ENCODE assay signal across 14 cellular contexts in genomic region chr5:62375627-62376026, GRCh38. TPM values are rescaled to one million over a fixed set of nuclear protein-coding genes. Genes with fewer than 3 reads are reported as not detected.
DNase-seq lines count a peak whose midpoint lies in the region; ATAC-seq and TF ChIP-seq lines count a peak whose summit lies in the region.
"Had no signal": no experiment of that assay in that cellular context is flagged by ENCODE, and none has a peak within 500 bp of the region (broad histone marks: within the 10 kb centered on the region; RNA-seq: fewer than 3 reads in every experiment).

No MANE protein-coding gene starts in this region.

- no peaks in the 10 kb centered on the region for H3K27me3 ChIP-seq in prostate gland (replicated peaks; ENCODE audit: insufficient read depth)
- H3K27me3 ChIP-seq: BLaER1 treated with 17β-estradiol and CSF1 and Interleukin-3, amounts not matched to agents 10 nM and 100 nM; SJSA1 had no signal

- H3K27ac ChIP-seq in epithelial cell of prostate (peak overlapping the region; percentile 14), prostate gland (no peak overlapping the region)
- H3K27ac ChIP-seq: BLaER1 treated with 17β-estradiol and CSF1 and Interleukin-3, amounts not matched to agents 10 nM and 100 nM; SJSA1 had no signal

- peaks cover 2% of the 10 kb centered on the region for H3K4me1 Mint-ChIP-seq in stimulated activated naive CD8-positive, alpha-beta T cell treated with anti-CD3 and anti-CD28 coated beads, Interleukin-15, Interleukin-2, amounts not matched to agents 100 ng/mL and 50 ng/mL, for 24 hours (ENCODE audit: low read depth)
- no peaks in the 10 kb centered on the region for H3K4me1 Mint-ChIP-seq in stimulated activated naive CD8-positive, alpha-beta T cell treated with anti-CD3 and anti-CD28 coated beads, Interleukin-15, amount 100 ng/mL, for 72 hours
- peaks cover 31% of the 10 kb centered on the region for H3K4me1 Mint-ChIP-seq in HFFc6 (ENCODE audit: low read depth)

- intact Hi-C loops in lower leg skin (cut with DNase I; ENCODE audit: low total_unique reads) (no loop called here), prostate gland (cut with DNase I) (no loop called here)

- H3K36me3 ChIP-seq in prostate gland, result no peaks in the 10 kb centered on the region

- no peaks in the 10 kb centered on the region for H3K9me3 Mint-ChIP-seq in stimulated activated naive CD8-positive, alpha-beta T cell treated with anti-CD3 and anti-CD28 coated beads, Interleukin-15, Interleukin-2, amounts not matched to agents 100 ng/mL and 50 ng/mL, for 24 hours
- H3K9me3 Mint-ChIP-seq in stimulated activated naive CD8-positive, alpha-beta T cell treated with anti-CD3 and anti-CD28 coated beads, Interleukin-15, amount 100 ng/mL, for 72 hours, result no peaks in the 10 kb centered on the region
- no peaks in the 10 kb centered on the region for H3K9me3 Mint-ChIP-seq in HFFc6

- TF ChIP-seq POLR2A in lower leg skin (IDR thresholded peaks at IDR 0.05), result no peak
- no peak for TF ChIP-seq POLR2A in prostate gland (IDR thresholded peaks at IDR 0.05)

- H3K4me3 ChIP-seq in lower leg skin (ENCODE audit: low read depth, poor library complexity, severe bottlenecking), result no peak overlapping the region
- no peak overlapping the region for H3K4me3 ChIP-seq in prostate gland
- H3K4me3 ChIP-seq: BLaER1 treated with 17β-estradiol and CSF1 and Interleukin-3, amounts not matched to agents 10 nM and 100 nM; SJSA1 had no signal

- no peaks in the 10 kb centered on the region for H3K9me3 ChIP-seq in prostate gland
- H3K9me3 ChIP-seq: BLaER1 treated with 17β-estradiol and CSF1 and Interleukin-3, amounts not matched to agents 10 nM and 100 nM; SJSA1 had no signal

- H3K4me3 Mint-ChIP-seq in stimulated activated naive CD8-positive, alpha-beta T cell treated with anti-CD3 and anti-CD28 coated beads, Interleukin-15, Interleukin-2, amounts not matched to agents 100 ng/mL and 50 ng/mL, for 24 hours, result no peak overlapping the region
- no peak overlapping the region for H3K4me3 Mint-ChIP-seq in stimulated activated naive CD8-positive, alpha-beta T cell treated with anti-CD3 and anti-CD28 coated beads, Interleukin-15, amount 100 ng/mL, for 72 hours
- no peak overlapping the region for H3K4me3 Mint-ChIP-seq in HFFc6

- DNase-seq in stimulated activated naive CD8-positive, alpha-beta T cell treated with anti-CD3 and anti-CD28 coated beads, Interleukin-15, amount 100 ng/mL, for 72 hours, result no peak
- DNase-seq in HFFc6 (no peak), epithelial cell of prostate (ENCODE audit: low read depth, low spot score) (no peak), NK-92 (lab: John Stamatoyannopoulos, UW; ENCODE audit: unreplicated experiment) (no peak), lower leg skin (ENCODE audit: low spot score in 2 of 2) (no peak), prostate gland (ENCODE audit: low spot score) (no peak)
- DNase-seq: COR-L47, H7, NCI-H1436 treated with DMSO at 0.1 percent for 48 hours, NCI-H2081, NCI-H524 had no signal

- peak overlapping the region; percentile 55 for H3K27ac Mint-ChIP-seq in stimulated activated naive CD8-positive, alpha-beta T cell treated with anti-CD3 and anti-CD28 coated beads, Interleukin-15, Interleukin-2, amounts not matched to agents 100 ng/mL and 50 ng/mL, for 24 hours
- no peak overlapping the region for H3K27ac Mint-ChIP-seq in stimulated activated naive CD8-positive, alpha-beta T cell treated with anti-CD3 and anti-CD28 coated beads, Interleukin-15, amount 100 ng/mL, for 72 hours
- H3K27ac Mint-ChIP-seq in HFFc6, result 0 out of 2 replicates have a peak overlapping the region, but pooled peaks have one; percentile 66

- no peak for ATAC-seq in stimulated activated naive CD8-positive, alpha-beta T cell treated with anti-CD3 and anti-CD28 coated beads, Interleukin-15, amount 100 ng/mL, for 72 hours

- TF ChIP-seq CTCF in HFFc6 (IDR thresholded peaks at IDR 0.05), result no peak
- TF ChIP-seq CTCF in lower leg skin (IDR thresholded peaks at IDR 0.05), result no peak
- no peak for TF ChIP-seq CTCF in prostate gland (IDR thresholded peaks at IDR 0.05)

- H3K4me1 ChIP-seq in prostate gland (replicated peaks), result no peaks in the 10 kb centered on the region
- H3K4me1 ChIP-seq: BLaER1 treated with 17β-estradiol and CSF1 and Interleukin-3, amounts not matched to agents 10 nM and 100 nM; SJSA1 had no signal

- H3K36me3 Mint-ChIP-seq in stimulated activated naive CD8-positive, alpha-beta T cell treated with anti-CD3 and anti-CD28 coated beads, Interleukin-15, Interleukin-2, amounts not matched to agents 100 ng/mL and 50 ng/mL, for 24 hours (ENCODE audit: low read depth), result peaks cover 72% of the 10 kb centered on the region
- peaks cover 37% of the 10 kb centered on the region for H3K36me3 Mint-ChIP-seq in HFFc6 (ENCODE audit: low read depth)

- H3K27me3 Mint-ChIP-seq in stimulated activated naive CD8-positive, alpha-beta T cell treated with anti-CD3 and anti-CD28 coated beads, Interleukin-15, Interleukin-2, amounts not matched to agents 100 ng/mL and 50 ng/mL, for 24 hours, result no peaks in the 10 kb centered on the region
- no peaks in the 10 kb centered on the region for H3K27me3 Mint-ChIP-seq in stimulated activated naive CD8-positive, alpha-beta T cell treated with anti-CD3 and anti-CD28 coated beads, Interleukin-15, amount 100 ng/mL, for 72 hours
- H3K27me3 Mint-ChIP-seq in HFFc6 (ENCODE audit: insufficient read depth), result no peaks in the 10 kb centered on the region

RNA-seq across cellular contexts. Expression of gene DIMT1, which starts 28.1 kb away (rescaled TPM):
- total RNA-seq in HFFc6 (2021; fragmentation: NEBNext Ultra II Directional; extraction: Animal tissue kit (Norgen Biotek cat#: 25700)), result 10 to 100 TPM; 31.0 to 45.9 (median 33.1) TPM
- total RNA-seq in lower leg skin (10 to 100 TPM; 13.4 to 18.9 (median 15.4) TPM), prostate gland (10 to 100 TPM; 26.1 to 35.6 TPM)

RNA-seq across cellular contexts. Expression of gene IPO11, which starts 36.9 kb away (rescaled TPM):
- 10 to 100 TPM; 33.4 to 43.3 (median 38.4) TPM for total RNA-seq in HFFc6 (2021; fragmentation: NEBNext Ultra II Directional; extraction: Animal tissue kit (Norgen Biotek cat#: 25700))
- total RNA-seq in lower leg skin (10 to 100 TPM; 12.9 to 21.8 (median 15.2) TPM), prostate gland (10 to 100 TPM; 15.5 to 36.2 TPM)

Comparison
In these comparisons a context has a peak if more than half of its experiments do, and no peak if none do; other contexts are left out.
1. H3K27ac Mint-ChIP-seq: peak in stimulated activated naive CD8-positive, alpha-beta T cell treated with anti-CD3 and anti-CD28 coated beads, Interleukin-15, Interleukin-2, amounts not matched to agents 100 ng/mL and 50 ng/mL, for 24 hours (single experiment) and HFFc6 (single experiment); none in stimulated activated naive CD8-positive, alpha-beta T cell treated with anti-CD3 and anti-CD28 coated beads, Interleukin-15, amount 100 ng/mL, for 72 hours (0 of 2).